In genomic region chr15:96261575-96262034, GRCh38 we compare ENCODE assay signal across 1 cellular context.
TF ChIP-seq lines count a peak whose summit lies in the region.

No MANE protein-coding gene starts in this region.

TF ChIP-seq in GM23338, 12 proteins besides CTCF, POLR2A, EP300 and RAD21 (continued from another document):
- TF ChIP-seq ZNF462 (CRISPR knock-in tag; IDR thresholded peaks at IDR 0.05), result no peak
- TF ChIP-seq CREB1 (CRISPR knock-in tag; IDR thresholded peaks at IDR 0.05; ENCODE audit: low read depth), result no peak
- TF ChIP-seq STAT1 (IDR thresholded peaks at IDR 0.05; ENCODE audit: unreplicated experiment), result no peak
- TF ChIP-seq NANOG (IDR thresholded peaks at IDR 0.05; ENCODE audit: borderline replicate concordance), result no peak
- TF ChIP-seq ZNF114 (CRISPR knock-in tag; IDR thresholded peaks at IDR 0.05), result no peak
- no peak for TF ChIP-seq POLR2AphosphoS5 (IDR thresholded peaks at IDR 0.05; ENCODE audit: low read depth)
